In genomic region chr7:148398844-148399365, GRCh38 we compare ENCODE assay signal across 17 cellular contexts.
DNase-seq lines count a peak whose midpoint lies in the region; ATAC-seq and TF ChIP-seq lines count a peak whose summit lies in the region.
"Had no signal": no experiment of that assay in that cellular context is flagged by ENCODE, and none has a peak within 500 bp of the region (broad histone marks: within the 10 kb centered on the region; RNA-seq: fewer than 3 reads in every experiment).

No MANE protein-coding gene starts in this region.

- H3K4me1 Mint-ChIP-seq in glutamatergic neuron (ENCODE audit: low read depth, unreplicated experiment) = peaks cover 32% of the 10 kb centered on the region
- H3K4me1 Mint-ChIP-seq: activated CD4-positive, alpha-beta T cell treated with anti-CD3 and anti-CD28 coated beads, Interleukin-2, amount 10 ng/mL, durations not matched to agents 7 days and 5 days; CD14-positive monocyte had no signal

- no peaks in the 10 kb centered on the region for H3K27me3 ChIP-seq in neural cell (ENCODE audit: insufficient read depth, low read depth, low read length)
- H3K27me3 ChIP-seq: cardiac muscle cell, neutrophil had no signal

- no peak overlapping the region for H2AFZ ChIP-seq in neural cell (ENCODE audit: low read depth, low read length)
- H2AFZ ChIP-seq: PC-9 had no signal

- DNase-seq in NCI-H774 (lab: John Stamatoyannopoulos, UW) = no peak
- DNase-seq in glutamatergic neuron = no peak
- DNase-seq in NCI-H524 treated with DMSO at 0.1 percent for 48 hours (lab: John Stamatoyannopoulos, UW) = no peak
- DNase-seq in NCI-H524 (lab: John Stamatoyannopoulos, UW) = no peak
- DNase-seq: activated CD4-positive, alpha-beta T cell treated with anti-CD3 and anti-CD28 coated beads, Interleukin-2, amount 10 ng/mL, durations not matched to agents 7 days and 5 days; activated gamma-delta T cell treated with Interleukin-2 at 50 U/mL for 16 hours; hypothalamus; PC-9 had no signal

- H3K36me3 Mint-ChIP-seq in glutamatergic neuron (ENCODE audit: unreplicated experiment) = no peaks in the 10 kb centered on the region
- H3K36me3 Mint-ChIP-seq: CD14-positive monocyte had no signal

- no peaks in the 10 kb centered on the region for H3K36me3 ChIP-seq in neural cell (ENCODE audit: insufficient read depth, low read length)
- H3K36me3 ChIP-seq: cardiac muscle cell, neutrophil, suprapubic skin had no signal

- H4K20me1 ChIP-seq in neural cell (ENCODE audit: insufficient read depth) = no peaks in the 10 kb centered on the region

- H3F3A ChIP-seq in neural cell (ENCODE audit: insufficient read depth, low read length, poor library complexity, severe bottlenecking) = peaks cover 21% of the 10 kb centered on the region

- H3K4me3 Mint-ChIP-seq in glutamatergic neuron (ENCODE audit: unreplicated experiment) = no peak overlapping the region
- H3K4me3 Mint-ChIP-seq: activated CD4-positive, alpha-beta T cell treated with anti-CD3 and anti-CD28 coated beads, Interleukin-2, amount 10 ng/mL, durations not matched to agents 7 days and 5 days; CD14-positive monocyte; T-helper 1 cell treated with Interleukin-12 subunit alpha and Interleukin-12 subunit beta and Interleukin-4 antibody, amounts not matched to agents 30 μg/mL and 1 μg/mL, for 36 hours had no signal

- peaks cover 56% of the 10 kb centered on the region for H3K79me2 ChIP-seq in neural cell (replicated peaks; ENCODE audit: insufficient read depth, low read length)

- H3K9me3 Mint-ChIP-seq in glutamatergic neuron (ENCODE audit: unreplicated experiment) = no peaks in the 10 kb centered on the region
- H3K9me3 Mint-ChIP-seq: activated CD4-positive, alpha-beta T cell treated with anti-CD3 and anti-CD28 coated beads, Interleukin-2, amount 10 ng/mL, durations not matched to agents 7 days and 5 days; T-helper 1 cell treated with Interleukin-12 subunit alpha and Interleukin-12 subunit beta and Interleukin-4 antibody, amounts not matched to agents 30 μg/mL and 1 μg/mL, for 36 hours had no signal

- no peaks in the 10 kb centered on the region for H3K9me3 ChIP-seq in neural cell (ENCODE audit: low read length)
- H3K9me3 ChIP-seq: neutrophil, suprapubic skin had no signal

- no peak overlapping the region for H3K27ac Mint-ChIP-seq in glutamatergic neuron (ENCODE audit: unreplicated experiment)
- H3K27ac Mint-ChIP-seq: activated CD4-positive, alpha-beta T cell treated with anti-CD3 and anti-CD28 coated beads, Interleukin-2, amount 10 ng/mL, durations not matched to agents 7 days and 5 days; CD14-positive monocyte; T-helper 1 cell treated with Interleukin-12 subunit alpha and Interleukin-12 subunit beta and Interleukin-4 antibody, amounts not matched to agents 30 μg/mL and 1 μg/mL, for 36 hours had no signal

- ATAC-seq in GM19043 (IDR thresholded peaks at IDR 0.05; ENCODE audit: low read depth, unreplicated experiment) (peak; percentile 70), HG02571 (IDR thresholded peaks at IDR 0.05; ENCODE audit: unreplicated experiment) (peak; percentile 86), HG03442 (IDR thresholded peaks at IDR 0.05; ENCODE audit: unreplicated experiment) (peak; percentile 96)

- TF ChIP-seq EP300 in neural cell (conservative IDR thresholded peaks at IDR 0.05; ENCODE audit: poor library complexity, severe bottlenecking) = no peak

- H3K4me2 ChIP-seq in neural cell (ENCODE audit: low read length) = no peak overlapping the region
- H3K4me2 ChIP-seq: PC-9 had no signal

- no peak for TF ChIP-seq RAD21 in neural cell (conservative IDR thresholded peaks at IDR 0.05)

- peak overlapping the region; percentile 97 for H3K27ac ChIP-seq in neural cell (ENCODE audit: low read length)
- H3K27ac ChIP-seq: cardiac muscle cell, neutrophil, PC-9, suprapubic skin had no signal

- peak overlapping the region; percentile 70 for H3K9ac ChIP-seq in neural cell (ENCODE audit: low read length)

- peak overlapping the region; percentile 52 for H3K4me3 ChIP-seq in neural cell (ENCODE audit: low read length)
- H3K4me3 ChIP-seq: cardiac muscle cell, PC-9, suprapubic skin had no signal

- no peaks in the 10 kb centered on the region for H3K9me2 ChIP-seq in neural cell (ENCODE audit: insufficient read depth, low read length)

- H3K27me3 Mint-ChIP-seq in glutamatergic neuron (ENCODE audit: unreplicated experiment) = peaks cover 2% of the 10 kb centered on the region

- TF ChIP-seq CTCF in neural cell (IDR thresholded peaks at IDR 0.05; ENCODE audit: poor library complexity, severe bottlenecking) (no peak), glutamatergic neuron (IDR thresholded peaks at IDR 0.05; ENCODE audit: partially characterized antibody, unreplicated experiment) (no peak)

TF ChIP-seq in neural cell, 6 proteins besides CTCF, POLR2A, EP300 and RAD21:
- TF ChIP-seq REST (IDR thresholded peaks at IDR 0.05; ENCODE audit: borderline replicate concordance) (no peak), POLR2AphosphoS5 (IDR thresholded peaks at IDR 0.05) (no peak), MXI1 (conservative IDR thresholded peaks at IDR 0.05; ENCODE audit: poor library complexity, severe bottlenecking) (no peak), SMC3 (conservative IDR thresholded peaks at IDR 0.05; ENCODE audit: poor library complexity) (no peak), EZH2 (IDR thresholded peaks at IDR 0.05; ENCODE audit: borderline replicate concordance, insufficient read depth, low read length, poor library complexity, severe bottlenecking) (no peak), TAF1 (IDR thresholded peaks at IDR 0.05; ENCODE audit: low read depth) (no peak)
